16 cellular contexts compared by ENCODE assay signal in genomic region chr19:55391702-55392615, GRCh38. TPM values are rescaled to one million over a fixed set of nuclear protein-coding genes. Genes with fewer than 3 reads are reported as not detected.
DNase-seq lines count a peak whose midpoint lies in the region; ATAC-seq and TF ChIP-seq lines count a peak whose summit lies in the region.
"Had no signal": no experiment of that assay in that cellular context is flagged by ENCODE, and none has a peak within 500 bp of the region (broad histone marks: within the 10 kb centered on the region; RNA-seq: fewer than 3 reads in every experiment).

No MANE protein-coding gene starts in this region.

- intact Hi-C loops in CD4-positive, alpha-beta T cell (cut with DNase I, micrococcal nuclease), result no loop called here
- intact Hi-C loops in sciatic nerve (cut with DNase I), result no loop called here

- no peaks in the 10 kb centered on the region for H3K9me3 Mint-ChIP-seq in CD4-positive, alpha-beta T cell
- H3K9me3 Mint-ChIP-seq: activated naive CD4-positive, alpha-beta T cell treated with anti-CD3 and anti-CD28 coated beads, Interleukin-2, amount 50 U/mL, for 24 hours had no signal

- H3K9me3 ChIP-seq in CD4-positive, alpha-beta T cell (ENCODE audit: control insufficient read depth, low read length), result no peaks in the 10 kb centered on the region
- no peaks in the 10 kb centered on the region for H3K9me3 ChIP-seq in HEK293 (ENCODE audit: control insufficient read depth, insufficient read depth, low read depth, low read length)
- H3K9me3 ChIP-seq: SJCRH30 had no signal

- DNase-seq in CD4-positive, alpha-beta T cell, result no peak
- DNase-seq in amniotic epithelial cell (ENCODE audit: low read depth) (peak; percentile 62), iris pigment epithelial cell (ENCODE audit: low read depth) (peak; percentile 66), T1000 (lab: John Stamatoyannopoulos, UW) (no peak), medulla oblongata (ENCODE audit: extremely low spot score) (no peak), NCI-H2029 (lab: John Stamatoyannopoulos, UW) (no peak), sciatic nerve (ENCODE audit: low spot score) (no peak)
- DNase-seq: GF-D8, Kasumi-1, kidney, NCI-H2081, retina, SJCRH30 had no signal

- no peaks in the 10 kb centered on the region for H3K27me3 Mint-ChIP-seq in CD4-positive, alpha-beta T cell
- H3K27me3 Mint-ChIP-seq: activated naive CD4-positive, alpha-beta T cell treated with anti-CD3 and anti-CD28 coated beads, Interleukin-2, amount 50 U/mL, for 24 hours had no signal

- no peaks in the 10 kb centered on the region for H3K27me3 ChIP-seq in CD4-positive, alpha-beta T cell (ENCODE audit: control insufficient read depth, insufficient read depth, low read length)
- H3K27me3 ChIP-seq: SJCRH30 had no signal

- peak overlapping the region; percentile 35 for H3K27ac Mint-ChIP-seq in CD4-positive, alpha-beta T cell
- H3K27ac Mint-ChIP-seq: activated naive CD4-positive, alpha-beta T cell treated with anti-CD3 and anti-CD28 coated beads, Interleukin-2, amount 50 U/mL, for 24 hours had no signal

- H3K36me3 ChIP-seq in HEK293 (ENCODE audit: control insufficient read depth in 2 of 2, insufficient read depth in 1 of 2, low read length in 2 of 2), result peaks cover 8 to 52% of the 10 kb centered on the region in 2 experiments

- POLR2A ChIA-PET in CD4-positive, alpha-beta T cell (lab: Charles Lee), result interaction anchor here (0.9 to 1.1 kb wide), 3 partner anchors 9 to 52 kb away, joined by 3 to 8 read pairs (median 3); partner anchors contain the start of genes KMT5C and UBE2S
- POLR2A ChIA-PET in HEK293 (lab: Yijun Ruan, JAX), result interaction anchor here (0.9 to 7.3 kb wide), 9 partner anchors 8 to 112 kb away, joined by 3 to 78 read pairs (median 15); partner anchors contain the start of genes KMT5C and UBE2S

- no peak overlapping the region for H3K4me3 ChIP-seq in HEK293 (ENCODE audit: low read depth, low read length)
- H3K4me3 ChIP-seq: SJCRH30 had no signal

- no peak for TF ChIP-seq CTCF in CD4-positive, alpha-beta T cell (IDR thresholded peaks at IDR 0.05)
- no peak for TF ChIP-seq CTCF in HEK293 (tag by site-specific recombination; IDR thresholded peaks at IDR 0.05)

- ATAC-seq in CD4-positive, alpha-beta T cell (ENCODE audit: poor library complexity), result no peak
- ATAC-seq in sciatic nerve, result no peak

- H3K4me1 Mint-ChIP-seq in CD4-positive, alpha-beta T cell (ENCODE audit: low read depth), result peaks cover 39% of the 10 kb centered on the region

- no peak overlapping the region for H3K27ac ChIP-seq in CD4-positive, alpha-beta T cell (ENCODE audit: low read depth, low read length)
- H3K27ac ChIP-seq in HEK293 (ENCODE audit: extremely low read depth, low read depth, low read length), result no peak overlapping the region
- H3K27ac ChIP-seq: C4-2B, SJCRH30 had no signal

- CTCF ChIA-PET in CD4-positive, alpha-beta T cell (lab: Charles Lee), result no interaction called here
- CTCF ChIA-PET in HEK293 (lab: Yijun Ruan, JAX), result interaction anchor here (0.5 to 3.9 kb wide), 3 partner anchors 63 to 140 kb away, joined by 3 to 14 read pairs (median 4); no protein-coding TSS in a partner anchor

- peaks cover 51% of the 10 kb centered on the region for H3K36me3 Mint-ChIP-seq in CD4-positive, alpha-beta T cell (ENCODE audit: low read depth)

- peaks cover 24% of the 10 kb centered on the region for H3K4me1 ChIP-seq in HEK293 (ENCODE audit: control insufficient read depth, insufficient read depth, low read length)

- peak overlapping the region; percentile 23 for H3K4me3 Mint-ChIP-seq in CD4-positive, alpha-beta T cell
- H3K4me3 Mint-ChIP-seq: activated naive CD4-positive, alpha-beta T cell treated with anti-CD3 and anti-CD28 coated beads, Interleukin-2, amount 50 U/mL, for 24 hours had no signal

TF ChIP-seq in HEK293, 187 proteins besides CTCF, POLR2A, EP300 and RAD21:
- TF ChIP-seq SP2 (tag by site-specific recombination; IDR thresholded peaks at IDR 0.05) (no peak), ZBTB1 (tag by site-specific recombination; IDR thresholded peaks at IDR 0.05) (no peak), ZNF664 (tag by site-specific recombination; IDR thresholded peaks at IDR 0.05) (no peak), ZNF398 (tag by site-specific recombination; IDR thresholded peaks at IDR 0.05) (no peak), KLF7 (tag by site-specific recombination; IDR thresholded peaks at IDR 0.05; ENCODE audit: borderline replicate concordance) (no peak), ZNF121 (tag by site-specific recombination; IDR thresholded peaks at IDR 0.05) (peak; percentile 72), KLF17 (tag by site-specific recombination; IDR thresholded peaks at IDR 0.05) (no peak)

RNA-seq across cellular contexts. Expression of gene RPL28, which starts 6.2 kb away (rescaled TPM):
- total RNA-seq in CD4-positive, alpha-beta T cell, result 1,000 to 10,000 TPM; 3,995 to 4,178 TPM
- total RNA-seq in sciatic nerve, result 902 TPM

RNA-seq across cellular contexts. Expression of gene TMEM238, which starts 7.9 kb away (rescaled TPM):
- total RNA-seq in CD4-positive, alpha-beta T cell, result 10 to 100 TPM; 14.2 to 14.3 TPM
- total RNA-seq in sciatic nerve, result 2.9 TPM

RNA-seq across cellular contexts. Expression of gene TMEM190, which starts 15.3 kb away (rescaled TPM):
- total RNA-seq in CD4-positive, alpha-beta T cell, result not detected
- total RNA-seq in sciatic nerve, result not detected
- total RNA-seq: kidney, SJCRH30 had no signal

RNA-seq across cellular contexts. Expression of gene UBE2S, which starts 15.6 kb away (rescaled TPM):
- 10 to 100 TPM; 50.9 to 62.9 TPM for total RNA-seq in CD4-positive, alpha-beta T cell
- 17.1 TPM for total RNA-seq in sciatic nerve

RNA-seq across cellular contexts. Expression of gene IL11, which starts 21.7 kb away (rescaled TPM):
- total RNA-seq in CD4-positive, alpha-beta T cell, result under 1 TPM; 0.22 to 0.92 TPM
- 0.45 TPM for total RNA-seq in sciatic nerve

Comparison
In these comparisons a context has a peak if more than half of its experiments do, and no peak if none do; other contexts are left out.
1. DNase-seq: peak in amniotic epithelial cell (single experiment) and iris pigment epithelial cell (single experiment); none in CD4-positive, alpha-beta T cell (0 of 10), T1000 (single experiment), medulla oblongata (single experiment), NCI-H2029 (single experiment) and sciatic nerve (single experiment).